Comparison of ENCODE assay signal across 1 cellular context in genomic region chr5:177303121-177303924, GRCh38.
A peak's percentile ranks its signal among the peaks of the same experiment; 100 is the strongest.
TF ChIP-seq lines count a peak whose summit lies in the region.

PRELID1 (plus strand) TSS chr5:177303799; CDS start chr5:177303986, 187 bp downstream.
RAB24 (minus strand) TSS chr5:177303719; CDS start chr5:177303288, 431 bp downstream.

TF ChIP-seq in HepG2, 621 proteins besides CTCF, POLR2A, EP300 and RAD21 (continued from another document):
- TF ChIP-seq BRCA1 (CRISPR knock-in tag; IDR thresholded peaks at IDR 0.05) (0 out of 2 replicates have a peak, but pooled peaks have one; percentile 16), ZBTB26 (CRISPR knock-in tag; IDR thresholded peaks at IDR 0.05; ENCODE audit: borderline replicate concordance) (no peak), FOXC1 (CRISPR knock-in tag; IDR thresholded peaks at IDR 0.05; ENCODE audit: borderline replicate concordance) (peak; percentile 56; the same call in 1 of the 2 replicates), SRY (CRISPR knock-in tag; IDR thresholded peaks at IDR 0.05) (peak; percentile 86; the same call in 1 of the 2 replicates), CBX2 (IDR thresholded peaks at IDR 0.05; ENCODE audit: low read depth, low read length) (no peak), CBX2 (CRISPR knock-in tag; IDR thresholded peaks at IDR 0.05; ENCODE audit: low read depth) (no peak; the same call in 1 of the 2 replicates), ZNF770 (CRISPR knock-in tag; IDR thresholded peaks at IDR 0.05) (peak; percentile 39; the same call in 1 of the 2 replicates), KLF6 (CRISPR knock-in tag; IDR thresholded peaks at IDR 0.05) (peak; percentile 53; the same call in 1 of the 2 replicates), NFE2 (CRISPR knock-in tag; IDR thresholded peaks at IDR 0.05) (no peak), ZNF549 (CRISPR knock-in tag; IDR thresholded peaks at IDR 0.05) (no peak), PBX3 (CRISPR knock-in tag; IDR thresholded peaks at IDR 0.05; ENCODE audit: borderline replicate concordance) (0 out of 2 replicates have a peak, but pooled peaks have one; percentile 30)
